9 cellular contexts compared by ENCODE assay signal in the genomic region with DNA sequence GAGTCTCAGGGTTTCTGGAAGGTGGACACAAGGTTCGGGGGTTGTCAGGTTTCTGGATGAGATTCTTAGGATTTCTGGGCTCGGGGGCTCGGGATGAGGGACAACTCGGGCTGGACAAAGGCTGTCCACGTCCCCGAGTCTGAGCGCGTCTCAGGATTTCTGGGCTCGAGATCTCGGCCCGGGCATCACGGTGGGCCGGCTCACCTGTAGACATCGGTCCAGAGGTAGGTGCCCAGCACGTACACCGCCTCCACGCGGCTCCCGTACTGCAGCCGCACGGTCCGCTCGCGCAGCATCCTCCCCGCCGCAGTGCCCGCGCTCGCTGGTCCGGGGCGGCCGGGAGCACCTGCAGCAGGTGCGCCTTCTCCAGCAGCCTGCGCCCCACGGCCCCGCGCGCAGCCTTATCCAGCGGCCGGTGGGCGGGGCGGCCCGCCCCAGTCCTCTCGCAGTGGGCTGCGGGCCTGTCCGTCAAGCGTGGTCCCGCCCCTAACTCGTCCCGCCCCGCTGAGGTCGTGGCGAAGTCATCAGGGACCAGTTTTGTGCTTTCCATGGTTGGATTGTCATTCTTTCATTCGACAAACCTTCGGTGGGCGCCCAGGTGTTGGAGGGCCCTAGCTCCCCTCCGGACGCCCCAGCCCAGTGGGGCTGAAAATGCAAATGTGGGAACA. TPM values are rescaled to one million over a fixed set of nuclear protein-coding genes. Genes with fewer than 3 reads are reported as not detected.
A peak's percentile ranks its signal among the peaks of the same experiment; 100 is the strongest.
DNase-seq lines count a peak whose midpoint lies in the region; ATAC-seq and TF ChIP-seq lines count a peak whose summit lies in the region.
"Had no signal": no experiment of that assay in that cellular context is flagged by ENCODE, and none has a peak within 500 bp of the region (broad histone marks: within the 10 kb centered on the region; RNA-seq: fewer than 3 reads in every experiment).

Gene PADI2 (minus strand): TSS at position 376 of the 668 bp plus-strand sequence. CDS start 80 bp downstream, at position 296.

- intact Hi-C loops in heart left ventricle (cut with DNase I), result no loop called here

- H3K27me3 ChIP-seq in heart left ventricle, result peaks cover 3 to 50% (median 39%) of the 10 kb centered on the region in 9 donors
- H3K27me3 ChIP-seq in trophoblast cell (ENCODE audit: insufficient read depth, low read length), result peaks cover 19% of the 10 kb centered on the region
- H3K27me3 ChIP-seq in upper lobe of left lung, result peaks cover 0 to 15% (median 3%) of the 10 kb centered on the region in 4 donors

- H3K79me2 ChIP-seq in trophoblast cell (ENCODE audit: control insufficient read depth, insufficient read depth, low read length, poor library complexity), result no peaks in the 10 kb centered on the region

- peak within 1 kb of the TSS; percentile 90 for H3K4me2 ChIP-seq in trophoblast cell (ENCODE audit: low read length)

- H3K18ac ChIP-seq in trophoblast cell (ENCODE audit: low read length), result no peak within 1 kb of the TSS

- no peak within 1 kb of the TSS for H4K91ac ChIP-seq in trophoblast cell (ENCODE audit: low read depth, low read length)

- H3K9me3 Mint-ChIP-seq in activated naive CD8-positive, alpha-beta T cell treated with anti-CD3 and anti-CD28 coated beads for 36 hours, result no peaks in the 10 kb centered on the region

- H3K27me3 Mint-ChIP-seq in activated naive CD8-positive, alpha-beta T cell treated with anti-CD3 and anti-CD28 coated beads for 36 hours, result peaks cover 50% of the 10 kb centered on the region

- TF ChIP-seq CTCF in heart left ventricle (IDR thresholded peaks at IDR 0.05) (no peak), upper lobe of left lung (IDR thresholded peaks at IDR 0.05) (no peak)

- TF ChIP-seq POLR2A in Raji (IDR thresholded peaks at IDR 0.05; ENCODE audit: insufficient read depth, low read depth, low read length), result 0 out of 2 replicates have a peak, but pooled peaks have one; percentile 26
- no peak for TF ChIP-seq POLR2A in heart left ventricle (IDR thresholded peaks at IDR 0.05)
- peak in 1 of 4 donors; percentile 51 for TF ChIP-seq POLR2A in upper lobe of left lung (IDR thresholded peaks at IDR 0.05)
- no peak for TF ChIP-seq POLR2A in GM18505 (IDR thresholded peaks at IDR 0.05; ENCODE audit: borderline replicate concordance, extremely low read depth, insufficient read depth, insufficient read length)

- ATAC-seq in HG03439 (IDR thresholded peaks at IDR 0.05; ENCODE audit: unreplicated experiment) (peak; percentile 54), heart left ventricle (peak in 3 of 4 donors; percentile 76 to 83 (median 82)), upper lobe of left lung (ENCODE audit: low FRiP score in 2 of 2) (peak; percentile 73 to 89), GM18505 (IDR thresholded peaks at IDR 0.05; ENCODE audit: unreplicated experiment) (no peak)

- H3K79me1 ChIP-seq in trophoblast cell (ENCODE audit: low read length), result no peaks in the 10 kb centered on the region

- no peak for TF ChIP-seq EP300 in upper lobe of left lung (IDR thresholded peaks at IDR 0.05)

- no peak within 1 kb of the TSS for H4K8ac ChIP-seq in trophoblast cell (ENCODE audit: low read depth, low read length)

- H3K4me1 Mint-ChIP-seq in activated naive CD8-positive, alpha-beta T cell treated with anti-CD3 and anti-CD28 coated beads for 36 hours, result peaks cover 15% of the 10 kb centered on the region

- H3K27ac ChIP-seq in heart left ventricle, result peak within 1 kb of the TSS in 1 of 12 donors; percentile 64
- H3K27ac ChIP-seq in trophoblast cell (ENCODE audit: low read depth, low read length), result no peak within 1 kb of the TSS
- peak within 1 kb of the TSS in 3 of 4 donors; percentile 43 to 79 (median 48) for H3K27ac ChIP-seq in upper lobe of left lung
- H3K27ac ChIP-seq: VCaP had no signal

- H3K36me3 ChIP-seq in ES-I3 (ENCODE audit: insufficient read depth, low read length) (no peaks in the 10 kb centered on the region), heart left ventricle (no peaks in the 10 kb centered on the region), trophoblast cell (ENCODE audit: control insufficient read depth in 1 of 2, insufficient read depth in 2 of 2, low read length in 2 of 2) (no peaks in the 10 kb centered on the region), upper lobe of left lung (no peaks in the 10 kb centered on the region)

- H3K9me3 ChIP-seq in ES-I3 (ENCODE audit: control insufficient read depth, insufficient read depth, low read length) (no peaks in the 10 kb centered on the region), heart left ventricle (no peaks in the 10 kb centered on the region), trophoblast cell (ENCODE audit: insufficient read depth, low read depth, low read length) (no peaks in the 10 kb centered on the region), upper lobe of left lung (no peaks in the 10 kb centered on the region)

- no peak within 1 kb of the TSS for H2BK12ac ChIP-seq in trophoblast cell (ENCODE audit: low read length)

- H2BK120ac ChIP-seq in trophoblast cell (ENCODE audit: insufficient read depth, low read length, poor library complexity), result no peak within 1 kb of the TSS

- peak; percentile 74 for DNase-seq in activated naive CD8-positive, alpha-beta T cell treated with anti-CD3 and anti-CD28 coated beads for 36 hours
- DNase-seq in heart left ventricle, result peak in 4 of 5 donors; percentile 37 to 87 (median 62)
- peak; percentile 48 to 72 for DNase-seq in trophoblast cell
- peak; percentile 84 to 96 for DNase-seq in upper lobe of left lung

- peak within 1 kb of the TSS in 11 of 12 donors; percentile 8 to 54 (median 39) for H3K4me3 ChIP-seq in heart left ventricle
- H3K4me3 ChIP-seq in trophoblast cell (ENCODE audit: low read depth, low read length), result peak within 1 kb of the TSS; percentile 58
- H3K4me3 ChIP-seq in upper lobe of left lung, result peak within 1 kb of the TSS in 3 of 4 donors; percentile 30 to 55 (median 48)

- H2BK5ac ChIP-seq in trophoblast cell (ENCODE audit: low read depth, low read length, poor library complexity), result no peak within 1 kb of the TSS

- peak within 1 kb of the TSS; percentile 31 for H2AFZ ChIP-seq in trophoblast cell (ENCODE audit: insufficient read depth, low read length, poor library complexity)

- no peak within 1 kb of the TSS for H3K23ac ChIP-seq in trophoblast cell (ENCODE audit: low read length)

- H3K4ac ChIP-seq in trophoblast cell (ENCODE audit: low read depth, low read length), result no peak within 1 kb of the TSS

- no peak within 1 kb of the TSS for H3K27ac Mint-ChIP-seq in activated naive CD8-positive, alpha-beta T cell treated with anti-CD3 and anti-CD28 coated beads for 36 hours

- H3K9ac ChIP-seq in ES-I3 (ENCODE audit: low read depth, low read length) (peak within 1 kb of the TSS; percentile 73), trophoblast cell (ENCODE audit: low read length) (no peak within 1 kb of the TSS)

- H3K4me1 ChIP-seq in ES-I3 (ENCODE audit: insufficient read depth, low read length) (peaks cover 15% of the 10 kb centered on the region), heart left ventricle (peaks cover 0 to 31% (median 10%) of the 10 kb centered on the region in 12 donors), trophoblast cell (ENCODE audit: control insufficient read depth in 1 of 2, insufficient read depth in 2 of 2, low read length in 2 of 2) (peaks cover 6 to 11% of the 10 kb centered on the region in 2 experiments), upper lobe of left lung (peaks cover 16 to 42% (median 29%) of the 10 kb centered on the region in 4 donors)

- no peak within 1 kb of the TSS for H3K14ac ChIP-seq in trophoblast cell (ENCODE audit: low read length)

- peak within 1 kb of the TSS; percentile 4 for H3K4me3 Mint-ChIP-seq in activated naive CD8-positive, alpha-beta T cell treated with anti-CD3 and anti-CD28 coated beads for 36 hours

- H3K36me3 Mint-ChIP-seq in activated naive CD8-positive, alpha-beta T cell treated with anti-CD3 and anti-CD28 coated beads for 36 hours, result no peaks in the 10 kb centered on the region

- H4K12ac ChIP-seq in trophoblast cell (ENCODE audit: low read depth, low read length), result no peak within 1 kb of the TSS

- WGBS in heart left ventricle, 4 donors, result 2 to 6% (median 2%) methylated on average over 30 to 58 of the region's 58 CpGs
- no CpG with 5 or more reads among the region's 58 CpGs for WGBS in trophoblast cell (ENCODE audit: extremely low coverage, insufficient coverage, insufficient read length)
- WGBS in upper lobe of left lung, 2 donors, result 1 to 2% methylated on average over 6 to 42 of the region's 58 CpGs

- no peak within 1 kb of the TSS for H2AK5ac ChIP-seq in trophoblast cell (ENCODE audit: low read length)

RNA-seq across cellular contexts. Expression of gene PADI2, which starts in this region (rescaled TPM):
- total RNA-seq in activated naive CD8-positive, alpha-beta T cell treated with anti-CD3 and anti-CD28 coated beads for 36 hours, result under 1 TPM in 1 of 2 experiments, not detected in 1; 0.06 TPM
- 1 to 10 TPM in 1 of 9 donors, under 1 TPM in 8; 0.12 to 2.0 (median 0.69) TPM for total RNA-seq in heart left ventricle
- polyA plus RNA-seq in heart left ventricle, result under 1 TPM; 0.08 to 0.10 TPM
- polyA plus RNA-seq in trophoblast cell (2013), result 0.62 and 0.63 TPM in 2 replicates
- total RNA-seq in upper lobe of left lung, result 10 to 100 TPM in 2 of 6 donors, 1 to 10 TPM in 4; 1.9 to 25.2 (median 4.9) TPM

Comparison
In these comparisons a context has a peak if more than half of its experiments do, and no peak if none do; other contexts are left out.
1. Peak in DNase-seq in activated naive CD8-positive, alpha-beta T cell treated with anti-CD3 and anti-CD28 coated beads for 36 hours; RNA of the gene not detected or under 1 TPM.